ENCODE assay signal across 11 cellular contexts in the genomic region with DNA sequence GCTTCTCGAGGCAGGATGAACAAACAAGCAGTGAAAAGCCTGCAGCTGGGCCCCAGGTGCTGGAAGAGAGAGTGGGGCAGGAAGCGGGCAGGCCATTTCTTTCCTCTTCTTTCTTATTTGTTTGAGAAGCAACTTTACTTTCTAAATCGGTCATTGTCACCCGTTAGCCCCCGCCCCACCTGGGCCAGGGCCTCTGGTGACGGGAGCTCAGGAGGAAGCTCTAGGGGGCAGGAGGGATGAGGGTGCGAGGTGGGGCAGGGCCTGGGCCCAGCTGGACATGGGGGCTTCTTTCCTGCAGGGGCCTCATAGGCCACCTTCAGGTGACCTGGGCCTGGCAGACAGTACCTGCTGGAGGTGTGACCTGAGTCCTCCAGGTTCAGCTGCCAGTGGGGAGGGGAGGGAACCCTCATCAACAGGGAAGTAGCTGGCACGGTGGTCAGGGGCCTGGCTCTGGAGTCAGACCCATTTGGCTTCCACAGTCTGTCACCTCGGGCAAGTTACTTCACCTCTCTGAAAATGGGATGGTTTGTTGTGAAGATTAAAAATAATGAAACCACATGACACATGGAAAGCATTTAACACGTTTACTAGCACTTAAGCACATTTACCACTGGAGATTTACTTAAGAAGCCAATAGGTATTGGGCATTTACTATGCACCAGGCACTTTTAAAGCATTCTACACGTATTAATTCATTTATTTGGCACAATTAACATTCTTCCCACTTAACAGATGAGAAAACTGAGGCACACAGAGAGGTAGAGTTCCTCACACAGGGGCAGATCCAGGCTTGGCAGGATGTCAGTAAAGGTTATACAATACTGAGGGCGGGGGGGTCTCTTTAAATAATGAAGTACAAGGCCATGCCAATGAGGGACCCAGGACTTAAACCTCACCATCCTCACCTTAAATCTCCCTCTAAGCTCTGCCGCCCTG. TPM values are rescaled to one million over a fixed set of nuclear protein-coding genes. Genes with fewer than 3 reads are reported as not detected.
DNase-seq lines count a peak whose midpoint lies in the region; ATAC-seq and TF ChIP-seq lines count a peak whose summit lies in the region.
"Had no signal": no experiment of that assay in that cellular context is flagged by ENCODE, and none has a peak within 500 bp of the region (broad histone marks: within the 10 kb centered on the region; RNA-seq: fewer than 3 reads in every experiment).

No MANE protein-coding gene starts in this region.

- no peak overlapping the region for H2AFZ ChIP-seq in H9 (ENCODE audit: low read length)

- no peak overlapping the region for H3K4me2 ChIP-seq in H9 (ENCODE audit: insufficient read depth, insufficient read length, low read length)

- WGBS in H9 (ENCODE audit: extremely low coverage, insufficient read length, low lambda C conversion rate): no CpG with 5 or more reads among the region's 13 CpGs

- peak overlapping the region; percentile 33 for H4K91ac ChIP-seq in H9 (ENCODE audit: insufficient read length, low read depth, low read length)

- H3K27ac ChIP-seq in H9 (ENCODE audit: insufficient read length, low read depth, low read length): no peak overlapping the region
- H3K27ac ChIP-seq: neutrophil had no signal

- no peaks in the 10 kb centered on the region for H3K9me3 Mint-ChIP-seq in H9
- H3K9me3 Mint-ChIP-seq in activated CD4-positive, alpha-beta memory T cell treated with anti-CD3 and anti-CD28 coated beads for 36 hours: no peaks in the 10 kb centered on the region

- H3K4me3 Mint-ChIP-seq in H9: no peak overlapping the region; a peak in 1 of 5 replicates
- peak overlapping the region; percentile 17 for H3K4me3 Mint-ChIP-seq in activated CD4-positive, alpha-beta memory T cell treated with anti-CD3 and anti-CD28 coated beads for 36 hours

- no peak overlapping the region for H2AK5ac ChIP-seq in H9 (ENCODE audit: insufficient read length, low read length)

- intact Hi-C loops in activated CD4-positive, alpha-beta memory T cell treated with anti-CD3 and anti-CD28 coated beads for 36 hours (cut with micrococcal nuclease): loop anchor here (1.0 to 10.0 kb wide), 4 partner anchors 21 to 581 kb away; no protein-coding TSS in a partner anchor
- intact Hi-C loops in mucosa of descending colon (cut with DNase I, micrococcal nuclease): no loop called here

- H2BK12ac ChIP-seq in H9 (ENCODE audit: insufficient read length, low read depth, low read length): no peak overlapping the region

- no peak overlapping the region for H2BK120ac ChIP-seq in H9 (ENCODE audit: low read depth, low read length, poor library complexity, severe bottlenecking)

- H3K27ac Mint-ChIP-seq in H9: peak overlapping the region in 2 of 3 experiments; percentile 45 to 69; a peak in 3 of 7 replicates
- peak overlapping the region; percentile 77 for H3K27ac Mint-ChIP-seq in activated CD4-positive, alpha-beta memory T cell treated with anti-CD3 and anti-CD28 coated beads for 36 hours

- no peak overlapping the region for H3K9ac ChIP-seq in H9 (ENCODE audit: extremely low read depth, insufficient read length, low read length)

- H4K20me1 ChIP-seq in H9 (ENCODE audit: control insufficient read depth, insufficient read depth, insufficient read length): no peaks in the 10 kb centered on the region

- H3K36me3 ChIP-seq in GM06990 (ENCODE audit: control insufficient read depth, insufficient read depth, low read length): no peaks in the 10 kb centered on the region
- no peaks in the 10 kb centered on the region for H3K36me3 ChIP-seq in mucosa of descending colon (ENCODE audit: low read depth)
- H3K36me3 ChIP-seq: neutrophil had no signal

- no peak overlapping the region for H3T11ph ChIP-seq in H9 (ENCODE audit: low read length)

- peak; percentile 57 for ATAC-seq in mucosa of descending colon
- ATAC-seq in SK-N-SH treated with all-trans-retinoic acid at 6 μM for 48 hours: no peak
- ATAC-seq in HG02852 (IDR thresholded peaks at IDR 0.05; ENCODE audit: unreplicated experiment): no peak

- no peak overlapping the region for H2BK20ac ChIP-seq in H9 (ENCODE audit: low read depth, low read length, poor library complexity, severe bottlenecking)

- no peak overlapping the region for H3K4ac ChIP-seq in H9 (ENCODE audit: low read depth, low read length)

- H3K4me3 ChIP-seq in GM06990 (replicated peaks; ENCODE audit: low read depth, low read length) (no peak overlapping the region), mucosa of descending colon (no peak overlapping the region)

- no peaks in the 10 kb centered on the region for H3K27me3 ChIP-seq in GM06990 (replicated peaks; ENCODE audit: control insufficient read depth, insufficient read depth, low read length)
- H3K27me3 ChIP-seq in H9 (ENCODE audit: insufficient read depth, low read length): no peaks in the 10 kb centered on the region

- no peaks in the 10 kb centered on the region for H3K23me2 ChIP-seq in H9 (ENCODE audit: insufficient read length, low read depth, low read length, poor library complexity, severe bottlenecking)

- H3K36me3 Mint-ChIP-seq in H9 (ENCODE audit: insufficient read depth in 1 of 3, low read depth in 3 of 3): no peaks in the 10 kb centered on the region; a peak in 1 of 7 replicates
- no peaks in the 10 kb centered on the region for H3K36me3 Mint-ChIP-seq in activated CD4-positive, alpha-beta memory T cell treated with anti-CD3 and anti-CD28 coated beads for 36 hours

- no peak overlapping the region for H3K18ac ChIP-seq in H9 (ENCODE audit: insufficient read length, low read depth, low read length)

- H4K8ac ChIP-seq in H9 (replicated peaks; ENCODE audit: insufficient read length, low read depth, low read length): no peak overlapping the region

- H4K5ac ChIP-seq in H9 (ENCODE audit: insufficient read length, low read depth, low read length): no peak overlapping the region

- TF ChIP-seq CTCF in GM06990 (IDR thresholded peaks at IDR 0.05; ENCODE audit: insufficient read depth, low read length, poor library complexity, severe bottlenecking): no peak
- no peak for TF ChIP-seq CTCF in H9 (conservative IDR thresholded peaks at IDR 0.05)
- no peak for TF ChIP-seq CTCF in mucosa of descending colon (IDR thresholded peaks at IDR 0.05)

- no peak overlapping the region for H2BK15ac ChIP-seq in H9 (ENCODE audit: low read depth, low read length)

- H3K56ac ChIP-seq in H9 (ENCODE audit: insufficient read length, low read depth, low read length): no peak overlapping the region

- H3K4me1 ChIP-seq in H9 (ENCODE audit: insufficient read depth, low read length) (peaks cover 3% of the 10 kb centered on the region; the same call in 1 of the 2 replicates), mucosa of descending colon (ENCODE audit: low read depth) (peaks cover 2% of the 10 kb centered on the region)

- DNase-seq in GM06990 (ENCODE audit: extremely low read depth, insufficient read length): peak; percentile 83
- DNase-seq in H9: no peak
- DNase-seq in activated CD4-positive, alpha-beta memory T cell treated with anti-CD3 and anti-CD28 coated beads for 36 hours: peak; percentile 86
- DNase-seq in mucosa of descending colon: peak in 2 of 3 donors; percentile 47 to 76
- DNase-seq in hippocampal formation (lab: John Stamatoyannopoulos, UW): no peak
- no peak for DNase-seq in GM19240 (ENCODE audit: insufficient read length, low spot score)
- DNase-seq: amniotic stem cell, NCI-H524 treated with DMSO at 0.1 percent for 48 hours had no signal

- no peaks in the 10 kb centered on the region for H3K79me1 ChIP-seq in H9 (ENCODE audit: insufficient read depth, low read depth, low read length, poor library complexity, severe bottlenecking)

- no peak overlapping the region for H3K14ac ChIP-seq in H9 (ENCODE audit: insufficient read depth, low read length)

- CTCF ChIA-PET in activated CD4-positive, alpha-beta memory T cell treated with anti-CD3 and anti-CD28 coated beads for 36 hours (lab: Charles Lee): interaction anchor here (1.2 to 2.7 kb wide), 5 partner anchors 11 to 116 kb away, joined by 3 to 17 read pairs (median 7); no protein-coding TSS in a partner anchor

- H3K9me3 ChIP-seq in H9 (ENCODE audit: control insufficient read depth, low read depth, low read length) (no peaks in the 10 kb centered on the region), mucosa of descending colon (no peaks in the 10 kb centered on the region)
- H3K9me3 ChIP-seq: neutrophil had no signal

- peaks cover 20 to 22% of the 10 kb centered on the region in 2 experiments for H3K4me1 Mint-ChIP-seq in H9
- peaks cover 72% of the 10 kb centered on the region for H3K4me1 Mint-ChIP-seq in activated CD4-positive, alpha-beta memory T cell treated with anti-CD3 and anti-CD28 coated beads for 36 hours (ENCODE audit: low read depth)

- peaks cover 25% of the 10 kb centered on the region for H3K27me3 Mint-ChIP-seq in H9 (ENCODE audit: low read depth)
- no peaks in the 10 kb centered on the region for H3K27me3 Mint-ChIP-seq in activated CD4-positive, alpha-beta memory T cell treated with anti-CD3 and anti-CD28 coated beads for 36 hours

- no peak overlapping the region for H2BK5ac ChIP-seq in H9 (ENCODE audit: insufficient read length, low read length)

- no peaks in the 10 kb centered on the region for H3K79me2 ChIP-seq in H9 (ENCODE audit: insufficient read depth, low read length)

- POLR2A ChIA-PET in activated CD4-positive, alpha-beta memory T cell treated with anti-CD3 and anti-CD28 coated beads for 36 hours (lab: Charles Lee): interaction anchor here (0.7 to 1.4 kb wide), 3 partner anchors 22 to 54 kb away, joined by 3 to 6 read pairs (median 3); a partner anchor contains a TSS

- no peak overlapping the region for H3K23ac ChIP-seq in H9 (ENCODE audit: insufficient read length, low read depth, low read length)

TF ChIP-seq in SK-N-SH treated with all-trans-retinoic acid at 6 μM for 48 hours, 23 proteins besides CTCF, POLR2A, EP300 and RAD21:
- TF ChIP-seq ZFP30 (CRISPR knock-in tag; IDR thresholded peaks at IDR 0.05) (no peak), TCF4 (CRISPR knock-in tag; IDR thresholded peaks at IDR 0.05; ENCODE audit: borderline replicate concordance) (no peak), ARNTL (CRISPR knock-in tag; IDR thresholded peaks at IDR 0.05; ENCODE audit: borderline replicate concordance, low read depth) (no peak), ZNF8 (CRISPR knock-in tag; IDR thresholded peaks at IDR 0.05) (no peak)

RNA-seq across cellular contexts. Expression of a gene that starts 54.2 kb away (rescaled TPM):
- 113 and 119 TPM in 2 replicates for total RNA-seq in H9 (2021)
- total RNA-seq in activated CD4-positive, alpha-beta memory T cell treated with anti-CD3 and anti-CD28 coated beads for 36 hours: 10 to 100 TPM; 35.9 to 36.2 TPM
- total RNA-seq in mucosa of descending colon: 100 to 1,000 TPM in 2 of 3 donors, 10 to 100 TPM in 1; 83.0 to 316 (median 121) TPM

Comparison
In these comparisons a context has a peak if more than half of its experiments do, and no peak if none do; other contexts are left out.
1. DNase-seq: peak in GM06990 (single experiment), activated CD4-positive, alpha-beta memory T cell treated with anti-CD3 and anti-CD28 coated beads for 36 hours (single experiment) and mucosa of descending colon (2 of 3); none in H9 (single experiment), hippocampal formation (0 of 2) and GM19240 (single experiment).